ENCODE assay signal across 15 cellular contexts in genomic region chr12:112936927-112937326, GRCh38. TPM values are rescaled to one million over a fixed set of nuclear protein-coding genes. Genes with fewer than 3 reads are reported as not detected.
A peak's percentile ranks its signal among the peaks of the same experiment; 100 is the strongest.
DNase-seq lines count a peak whose midpoint lies in the region; ATAC-seq, FAIRE-seq and TF ChIP-seq lines count a peak whose summit lies in the region.
"Had no signal": no experiment of that assay in that cellular context is flagged by ENCODE, and none has a peak within 500 bp of the region (broad histone marks: within the 10 kb centered on the region; RNA-seq: fewer than 3 reads in every experiment).

No MANE protein-coding gene starts in this region.

- no peak overlapping the region for H2AFZ ChIP-seq in PC-3 (ENCODE audit: low read length)
- H2AFZ ChIP-seq: GM23338 had no signal

- H3K9me3 ChIP-seq in PC-3 (ENCODE audit: low read length) (no peaks in the 10 kb centered on the region), prostate gland (no peaks in the 10 kb centered on the region)

- H3K36me3 Mint-ChIP-seq in dendritic cell treated with granulocyte-macrophage colony-stimulating factor and Interleukin-4, amounts not matched to agents 40 ng/mL and 50 ng/mL, for 4 days (ENCODE audit: low read depth): peaks cover 4% of the 10 kb centered on the region
- H3K36me3 Mint-ChIP-seq: mesothelial cell of epicardium had no signal

- H3K9me3 Mint-ChIP-seq in dendritic cell treated with granulocyte-macrophage colony-stimulating factor and Interleukin-4, amounts not matched to agents 40 ng/mL and 50 ng/mL, for 4 days: no peaks in the 10 kb centered on the region
- H3K9me3 Mint-ChIP-seq: GM23338 had no signal

- H3K27me3 ChIP-seq in PC-3 (ENCODE audit: low read length): no peaks in the 10 kb centered on the region
- no peaks in the 10 kb centered on the region for H3K27me3 ChIP-seq in prostate gland (replicated peaks; ENCODE audit: insufficient read depth)

- 22% methylated on average over 2 of the region's 2 CpGs for WGBS in prostate gland

- TF ChIP-seq POLR2A in prostate gland (IDR thresholded peaks at IDR 0.05): no peak

- H3F3A ChIP-seq in PC-3 (ENCODE audit: low read length, unreplicated experiment): no peaks in the 10 kb centered on the region

- DNase-seq in NCI-H2107 treated with DMSO at 0.1 percent for 48 hours (lab: John Stamatoyannopoulos, UW; ENCODE audit: unreplicated experiment) (peak; percentile 0), NCI-H2107 (lab: John Stamatoyannopoulos, UW) (no peak), PC-3 (peak; percentile 42), prostate gland (ENCODE audit: low spot score) (peak; percentile 58), RCC 7860 (ENCODE audit: low spot score) (no peak)
- DNase-seq in stimulated activated CD4-positive, alpha-beta T cell treated with anti-CD3 and anti-CD28 coated beads, Interleukin-12 subunit alpha, Interleukin-12 subunit beta, amount 100 ng/mL, for 4 hours: no peak
- DNase-seq: anterior cingulate cortex; effector memory CD4-positive, alpha-beta T cell; NCI-H774 had no signal

- TF ChIP-seq CTCF in PC-3 (conservative IDR thresholded peaks at IDR 0.05; ENCODE audit: low read depth, low read length) (no peak), prostate gland (IDR thresholded peaks at IDR 0.05) (no peak)

- H3K4me3 Mint-ChIP-seq in dendritic cell treated with granulocyte-macrophage colony-stimulating factor and Interleukin-4, amounts not matched to agents 40 ng/mL and 50 ng/mL, for 4 days: no peak overlapping the region
- H3K4me3 Mint-ChIP-seq: GM23338, mesothelial cell of epicardium had no signal

- peak overlapping the region; percentile 87 for H3K27ac Mint-ChIP-seq in dendritic cell treated with granulocyte-macrophage colony-stimulating factor and Interleukin-4, amounts not matched to agents 40 ng/mL and 50 ng/mL, for 4 days
- H3K27ac Mint-ChIP-seq: GM23338, mesothelial cell of epicardium had no signal

- no peak for FAIRE-seq in RCC 7860 (lab: Jason Lieb, UNC)
- FAIRE-seq: GM12878 had no signal

- H3K4me1 Mint-ChIP-seq in dendritic cell treated with granulocyte-macrophage colony-stimulating factor and Interleukin-4, amounts not matched to agents 40 ng/mL and 50 ng/mL, for 4 days (ENCODE audit: low read depth): peaks cover 35% of the 10 kb centered on the region
- H3K4me1 Mint-ChIP-seq: mesothelial cell of epicardium had no signal

- BruUV-seq in PC-3 (replicated peaks; lab: Mats Ljungman, UMichigan): no TSS peak

- H3K4me1 ChIP-seq in PC-3 (ENCODE audit: insufficient read depth, low read length) (peaks cover 25% of the 10 kb centered on the region), prostate gland (replicated peaks) (peaks cover 12% of the 10 kb centered on the region)

- ATAC-seq in PC-3: no peak
- no peak for ATAC-seq in GM18907 (IDR thresholded peaks at IDR 0.05; ENCODE audit: unreplicated experiment)
- ATAC-seq: GM12878, GM23338 had no signal

- H3K27ac ChIP-seq in PC-3 (ENCODE audit: low read length): no peak overlapping the region
- H3K27ac ChIP-seq in prostate gland: peak overlapping the region; percentile 32 to 74
- H3K27ac ChIP-seq: SK-N-MC had no signal

- intact Hi-C loops in PC-3 (cut with micrococcal nuclease) (loop anchor here (5.0 kb wide), 1 partner anchor 40 kb away; the partner anchor contains the start of gene OAS2), prostate gland (cut with DNase I) (no loop called here)
- intact Hi-C loops in dendritic cell treated with granulocyte-macrophage colony-stimulating factor and Interleukin-4, amounts not matched to agents 40 ng/mL and 50 ng/mL, for 4 days (cut with micrococcal nuclease): no loop called here

- CTCF ChIA-PET in PC-3 (lab: Charles Lee): no interaction called here

- H3K36me3 ChIP-seq in PC-3 (ENCODE audit: low read depth, low read length) (no peaks in the 10 kb centered on the region), prostate gland (no peaks in the 10 kb centered on the region)

- no peaks in the 10 kb centered on the region for H3K9me2 ChIP-seq in PC-3 (replicated peaks; ENCODE audit: low read length)

- peaks cover 5% of the 10 kb centered on the region for H3K27me3 Mint-ChIP-seq in dendritic cell treated with granulocyte-macrophage colony-stimulating factor and Interleukin-4, amounts not matched to agents 40 ng/mL and 50 ng/mL, for 4 days

- H3K4me2 ChIP-seq in PC-3 (ENCODE audit: low read length): no peak overlapping the region
- H3K4me2 ChIP-seq: GM23338 had no signal

- H3K79me2 ChIP-seq in PC-3 (ENCODE audit: low read length): peaks cover 8% of the 10 kb centered on the region; the same call in 1 of the 2 replicates

- H3K4me3 ChIP-seq in PC-3 (ENCODE audit: low read length) (no peak overlapping the region), prostate gland (no peak overlapping the region)
- H3K4me3 ChIP-seq: GM12878, GM23338, SK-N-MC had no signal

- H3K9ac ChIP-seq in PC-3 (ENCODE audit: low read length): no peak overlapping the region

- POLR2A ChIA-PET in PC-3 (lab: Charles Lee; ENCODE audit: unreplicated experiment): no interaction called here

- H4K20me1 ChIP-seq in PC-3 (ENCODE audit: low read length): no peaks in the 10 kb centered on the region

RNA-seq across cellular contexts. Expression of gene OAS3, which starts 1.3 kb away (rescaled TPM):
- total RNA-seq in PC-3 (2014; rRNA removed): 25.5 and 28.8 TPM in 2 replicates
- total RNA-seq in prostate gland: 10 to 100 TPM in 1 of 2 donors, 1 to 10 TPM in 1; 8.7 to 11.2 TPM

RNA-seq across cellular contexts. Expression of gene OAS1, which starts 30.2 kb away (rescaled TPM):
- total RNA-seq in PC-3 (2014; rRNA removed) (10.1 and 10.2 TPM in 2 replicates), prostate gland (10 to 100 TPM in 1 of 2 donors, 1 to 10 TPM in 1; 8.2 to 14.2 TPM)
- total RNA-seq: GM23338 had no signal

RNA-seq across cellular contexts. Expression of gene OAS2, which starts 41.4 kb away (rescaled TPM):
- total RNA-seq in PC-3 (2014; rRNA removed): 5.8 and 10.5 TPM in 2 replicates
- 10 to 100 TPM in 1 of 2 donors, 1 to 10 TPM in 1; 9.7 to 12.4 TPM for total RNA-seq in prostate gland
- total RNA-seq: GM23338 had no signal

Comparison
In these comparisons a context has a peak if more than half of its experiments do, and no peak if none do; other contexts are left out.
1. DNase-seq: peak in NCI-H2107 treated with DMSO at 0.1 percent for 48 hours (single experiment), PC-3 (single experiment) and prostate gland (single experiment); none in NCI-H2107 (single experiment), RCC 7860 (single experiment) and stimulated activated CD4-positive, alpha-beta T cell treated with anti-CD3 and anti-CD28 coated beads, Interleukin-12 subunit alpha, Interleukin-12 subunit beta, amount 100 ng/mL, for 4 hours (single experiment).